ENCODE assay signal across 9 cellular contexts in genomic region chr9:86449246-86449645, GRCh38.
"Had no signal": no experiment of that assay in that cellular context is flagged by ENCODE, and none has a peak within 500 bp of the region (broad histone marks: within the 10 kb centered on the region; RNA-seq: fewer than 3 reads in every experiment).

No MANE protein-coding gene starts in this region.

- H3K4me1 ChIP-seq: HAP-1 had no signal

- ATAC-seq: GM23338, HCT116 had no signal

- H3K4me3 ChIP-seq: GM23248, GM23338, HAP-1 had no signal

- H3K36me3 ChIP-seq: HAP-1 had no signal

- H3K27ac ChIP-seq: GM23248 had no signal

- H3K9me3 ChIP-seq: HAP-1 had no signal

- DNase-seq: GM23248, GOT3, H7, H9, HCEC 1CT, HFFc6 had no signal
